16 cellular contexts compared by ENCODE assay signal in genomic region chr3:61809879-61810278, GRCh38.
DNase-seq lines count a peak whose midpoint lies in the region; TF ChIP-seq lines count a peak whose summit lies in the region.
"Had no signal": no experiment of that assay in that cellular context is flagged by ENCODE, and none has a peak within 500 bp of the region (broad histone marks: within the 10 kb centered on the region; RNA-seq: fewer than 3 reads in every experiment).

No MANE protein-coding gene starts in this region.

- TF ChIP-seq CTCF in cardiac muscle cell (IDR thresholded peaks at IDR 0.05; ENCODE audit: low read depth, low read length) (no peak), prostate gland (IDR thresholded peaks at IDR 0.05) (no peak), nephron progenitor cell (IDR thresholded peaks at IDR 0.05) (no peak)

- H3K4me1 Mint-ChIP-seq in nephron progenitor cell, result peaks cover 60% of the 10 kb centered on the region

- in situ Hi-C loops in G401 (cut with HindIII; ENCODE audit: low sequenced_read_pairs), result no loop called here

- H3K4me3 Mint-ChIP-seq in nephron progenitor cell, result no peak overlapping the region
- H3K4me3 Mint-ChIP-seq: dendritic cell treated with granulocyte-macrophage colony-stimulating factor and Interleukin-4, amounts not matched to agents 40 ng/mL and 50 ng/mL, for 4 days had no signal

- H3K36me3 ChIP-seq in cardiac muscle cell, result no peaks in the 10 kb centered on the region
- H3K36me3 ChIP-seq in prostate gland, result no peaks in the 10 kb centered on the region
- H3K36me3 ChIP-seq: gastroesophageal sphincter had no signal

- peaks cover 70% of the 10 kb centered on the region for H3K4me1 ChIP-seq in cardiac muscle cell (ENCODE audit: low read depth)
- H3K4me1 ChIP-seq in prostate gland (replicated peaks), result no peaks in the 10 kb centered on the region

- no peaks in the 10 kb centered on the region for H3K9me3 ChIP-seq in cardiac muscle cell (ENCODE audit: low read depth)
- no peaks in the 10 kb centered on the region for H3K9me3 ChIP-seq in prostate gland
- H3K9me3 ChIP-seq: gastroesophageal sphincter had no signal

- 12% methylated on average over 1 of the region's 1 CpG for WGBS in prostate gland

- intact Hi-C loops in prostate gland (cut with DNase I), result no loop called here

- no peaks in the 10 kb centered on the region for H3K9me3 Mint-ChIP-seq in nephron progenitor cell
- H3K9me3 Mint-ChIP-seq: dendritic cell treated with granulocyte-macrophage colony-stimulating factor and Interleukin-4, amounts not matched to agents 40 ng/mL and 50 ng/mL, for 4 days had no signal

- H3K27ac ChIP-seq in cardiac muscle cell (no peak overlapping the region), prostate gland (no peak overlapping the region)
- H3K27ac ChIP-seq: HL-60, VCaP had no signal

- no peaks in the 10 kb centered on the region for H3K36me3 Mint-ChIP-seq in nephron progenitor cell (ENCODE audit: low read depth)

- H3K27ac Mint-ChIP-seq in nephron progenitor cell, result no peak overlapping the region
- H3K27ac Mint-ChIP-seq: dendritic cell treated with granulocyte-macrophage colony-stimulating factor and Interleukin-4, amounts not matched to agents 40 ng/mL and 50 ng/mL, for 4 days had no signal

- DNase-seq in G401 (ENCODE audit: low spot score) (peak; percentile 91), NCI-H2227 (lab: John Stamatoyannopoulos, UW; ENCODE audit: unreplicated experiment) (peak; percentile 51), cardiac muscle cell (ENCODE audit: low read depth in 1 of 2, low spot score in 1 of 2) (peak; percentile 34 to 59), prostate gland (ENCODE audit: low spot score) (peak; percentile 10), nephron progenitor cell (no peak), dedifferentiated amniotic fluid mesenchymal stem cell (ENCODE audit: extremely low spot score) (no peak), epidermal melanocyte (ENCODE audit: insufficient read length, low spot score) (no peak)
- DNase-seq in activated CD8-positive, alpha-beta memory T cell treated with anti-CD3 and anti-CD28 coated beads for 24 hours, result no peak
- DNase-seq: activated CD8-positive, alpha-beta memory T cell treated with anti-CD3 and anti-CD28 coated beads, Interleukin-2, amount 50 U/mL, for 4 hours; DMS53; NCI-H526 treated with DMSO at 0.1 percent for 48 hours; stimulated activated CD4-positive, alpha-beta T cell treated with anti-CD3 and anti-CD28 coated beads, Interleukin-15, amount 100 ng/mL, for 24 hours had no signal

- H3K27me3 Mint-ChIP-seq in nephron progenitor cell (ENCODE audit: low read depth, poor library complexity), result no peaks in the 10 kb centered on the region
- H3K27me3 Mint-ChIP-seq: dendritic cell treated with granulocyte-macrophage colony-stimulating factor and Interleukin-4, amounts not matched to agents 40 ng/mL and 50 ng/mL, for 4 days had no signal

- H3K27me3 ChIP-seq in cardiac muscle cell (no peaks in the 10 kb centered on the region), prostate gland (replicated peaks; ENCODE audit: insufficient read depth) (no peaks in the 10 kb centered on the region)
- H3K27me3 ChIP-seq: gastroesophageal sphincter had no signal

- H3K4me3 ChIP-seq in cardiac muscle cell (no peak overlapping the region), prostate gland (no peak overlapping the region)
- H3K4me3 ChIP-seq: gastroesophageal sphincter had no signal

- TF ChIP-seq POLR2A in prostate gland (IDR thresholded peaks at IDR 0.05), result no peak

Comparison
In these comparisons a context has a peak if more than half of its experiments do, and no peak if none do; other contexts are left out.
1. DNase-seq: peak in G401 (single experiment), NCI-H2227 (single experiment), cardiac muscle cell (2 of 2) and prostate gland (single experiment); none in nephron progenitor cell (single experiment), activated CD8-positive, alpha-beta memory T cell treated with anti-CD3 and anti-CD28 coated beads for 24 hours (single experiment), dedifferentiated amniotic fluid mesenchymal stem cell (single experiment) and epidermal melanocyte (single experiment).